ENCODE assay signal across 1 cellular context in the genomic region with DNA sequence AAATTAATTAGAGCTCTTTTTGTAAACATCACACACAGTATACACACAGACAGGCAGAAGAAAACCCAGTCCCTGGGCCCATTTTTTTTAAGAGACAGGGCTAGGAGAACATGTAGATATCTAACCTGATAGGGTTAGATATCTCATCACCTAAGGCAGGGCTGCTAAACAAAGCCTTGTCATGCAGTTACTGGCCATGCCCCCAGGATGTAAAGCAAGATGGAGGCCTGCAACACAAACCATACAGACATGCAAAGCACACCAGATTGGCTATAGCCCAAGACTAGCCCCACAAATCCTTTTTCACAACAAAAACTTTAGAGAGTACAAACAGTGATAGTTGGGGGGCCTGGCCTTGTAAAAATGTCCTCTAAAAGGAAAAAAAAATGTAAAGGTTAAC.
TF ChIP-seq lines count a peak whose summit lies in the region.

No MANE protein-coding gene starts in this region.

TF ChIP-seq in H1, 55 proteins besides CTCF, POLR2A, EP300 and RAD21:
- TF ChIP-seq TAF1 (IDR thresholded peaks at IDR 0.05; ENCODE audit: low read depth, low read length) (no peak), ASH2L (IDR thresholded peaks at IDR 0.05; ENCODE audit: low read length) (no peak), POLR2AphosphoS5 (IDR thresholded peaks at IDR 0.05; ENCODE audit: low read depth, low read length) (peak; percentile 64; the same call in 1 of the 2 replicates), CTBP2 (IDR thresholded peaks at IDR 0.05; ENCODE audit: borderline replicate concordance, insufficient read depth, insufficient read length, low read length) (no peak), ZNF274 (IDR thresholded peaks at IDR 0.05; ENCODE audit: borderline replicate concordance, extremely low read depth, low read length) (no peak), GABPA (IDR thresholded peaks at IDR 0.05; ENCODE audit: borderline replicate concordance, insufficient read depth, low read length) (no peak), RNF2 (IDR thresholded peaks at IDR 0.05; ENCODE audit: borderline replicate concordance, low read depth, low read length, missing control alignments, poor library complexity, severe bottlenecking) (no peak), KDM4A (IDR thresholded peaks at IDR 0.05; ENCODE audit: low read depth, low read length, severe bottlenecking) (no peak), POU5F1 (IDR thresholded peaks at IDR 0.05; ENCODE audit: low read depth, low read length) (no peak), BACH1 (IDR thresholded peaks at IDR 0.05; ENCODE audit: low read length) (no peak), YY1 (IDR thresholded peaks at IDR 0.05; ENCODE audit: low read depth, low read length) (peak; percentile 52; the same call in 1 of the 2 replicates), MAFK (IDR thresholded peaks at IDR 0.05; ENCODE audit: low read depth, low read length) (no peak), SP2 (IDR thresholded peaks at IDR 0.05; ENCODE audit: low read length) (no peak), CBX8 (IDR thresholded peaks at IDR 0.05; ENCODE audit: borderline replicate concordance, low read depth, low read length) (no peak)
- TF ChIP-seq, protein P1, sequence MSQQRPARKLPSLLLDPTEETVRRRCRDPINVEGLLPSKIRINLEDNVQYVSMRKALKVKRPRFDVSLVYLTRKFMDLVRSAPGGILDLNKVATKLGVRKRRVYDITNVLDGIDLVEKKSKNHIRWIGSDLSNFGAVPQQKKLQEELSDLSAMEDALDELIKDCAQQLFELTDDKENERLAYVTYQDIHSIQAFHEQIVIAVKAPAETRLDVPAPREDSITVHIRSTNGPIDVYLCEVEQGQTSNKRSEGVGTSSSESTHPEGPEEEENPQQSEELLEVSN (IDR thresholded peaks at IDR 0.05): no peak
TF ChIP-seq in H1: peak in this region for 2.
